Comparison of ENCODE assay signal across 2 cellular contexts in genomic region chr2:223080790-223081360, GRCh38. TPM values are rescaled to one million over a fixed set of nuclear protein-coding genes. Genes with fewer than 3 reads are reported as not detected.
"Had no signal": no experiment of that assay in that cellular context is flagged by ENCODE, and none has a peak within 500 bp of the region (broad histone marks: within the 10 kb centered on the region; RNA-seq: fewer than 3 reads in every experiment).

No MANE protein-coding gene starts in this region.

RNA-seq across cellular contexts. Expression of gene KCNE4, which starts 28.9 kb away (rescaled TPM):
- total RNA-seq: natural killer cell had no signal
- polyA plus RNA-seq: neural cell had no signal
